Comparison of ENCODE assay signal across 8 cellular contexts in genomic region chr4:145177511-145177905, GRCh38. TPM values are rescaled to one million over a fixed set of nuclear protein-coding genes. Genes with fewer than 3 reads are reported as not detected.
DNase-seq lines count a peak whose midpoint lies in the region; ATAC-seq, FAIRE-seq and TF ChIP-seq lines count a peak whose summit lies in the region.

No MANE protein-coding gene starts in this region.

- no peak overlapping the region for H2AFZ ChIP-seq in DND-41 (ENCODE audit: low read depth, low read length)

- ATAC-seq in DND-41 (ENCODE audit: insufficient read depth, low read depth) (no peak), pancreas (no peak), GM18909 (IDR thresholded peaks at IDR 0.05; ENCODE audit: poor library complexity, unreplicated experiment) (no peak), HG02759 (IDR thresholded peaks at IDR 0.05; ENCODE audit: unreplicated experiment) (no peak)

- peaks cover 77% of the 10 kb centered on the region for H3K79me2 ChIP-seq in DND-41 (ENCODE audit: insufficient read depth, low read length)

- intact Hi-C loops in pancreas (cut with DNase I) = no loop called here

- H3K27me3 ChIP-seq in DND-41 (ENCODE audit: insufficient read depth, low read length, poor library complexity) (no peaks in the 10 kb centered on the region), Peyer's patch (no peaks in the 10 kb centered on the region), pancreas (no peaks in the 10 kb centered on the region)

- no peak for FAIRE-seq in pancreas (lab: Jason Lieb, UNC)

- H3K27ac ChIP-seq in DND-41 (ENCODE audit: low read length) (peak overlapping the region; percentile 74; the same call in 1 of the 2 replicates), Peyer's patch (peak overlapping the region in 3 of 4 donors; percentile 96 to 99 (median 97)), pancreas (peak overlapping the region in 3 of 4 donors; percentile 88 to 100 (median 98))

- H3K4me1 ChIP-seq in DND-41 (ENCODE audit: insufficient read depth, low read length) = peaks cover 39% of the 10 kb centered on the region
- peaks cover 0 to 27% (median 3%) of the 10 kb centered on the region in 4 donors for H3K4me1 ChIP-seq in Peyer's patch
- peaks cover 6 to 20% (median 13%) of the 10 kb centered on the region in 3 donors for H3K4me1 ChIP-seq in pancreas

- DNase-seq in DND-41 (no peak), Peyer's patch (no peak), epithelial cell of esophagus (ENCODE audit: low read depth) (peak; percentile 18), pancreas (no peak), activated gamma-delta T cell treated with Interleukin-2 at 50 U/mL for 16 hours (no peak), putamen (ENCODE audit: low spot score) (no peak)

- peaks cover 48% of the 10 kb centered on the region for H4K20me1 ChIP-seq in DND-41 (ENCODE audit: insufficient read depth, low read length)

- peak overlapping the region; percentile 89 for H3K4me2 ChIP-seq in DND-41 (ENCODE audit: insufficient read depth, low read length)

- H3K4me3 ChIP-seq in DND-41 (ENCODE audit: low read depth in 1 of 2, low read length in 2 of 2) (peak overlapping the region; percentile 54 to 68; a peak in 3 of 4 replicates), Peyer's patch (peak overlapping the region; percentile 67 to 95 (median 83)), epithelial cell of esophagus (ENCODE audit: low read length) (peak overlapping the region; percentile 57), pancreas (peak overlapping the region in 3 of 4 donors; percentile 38 to 81 (median 60))

- WGBS in pancreas, 2 donors = 1 to 5% methylated on average over 4 of the region's 4 CpGs

- TF ChIP-seq CTCF in DND-41 (IDR thresholded peaks at IDR 0.05; ENCODE audit: borderline replicate concordance, extremely low read depth, low read length, poor library complexity, severe bottlenecking) = no peak
- TF ChIP-seq CTCF in Peyer's patch (IDR thresholded peaks at IDR 0.05) = no peak
- no peak for TF ChIP-seq CTCF in epithelial cell of esophagus (IDR thresholded peaks at IDR 0.05; ENCODE audit: insufficient read depth, low read depth, low read length, missing control alignments)
- no peak for TF ChIP-seq CTCF in pancreas (IDR thresholded peaks at IDR 0.05)

- peak overlapping the region; percentile 80 for H3K9ac ChIP-seq in DND-41 (ENCODE audit: low read depth, low read length)

- H3K36me3 ChIP-seq in DND-41 (ENCODE audit: insufficient read depth, low read length) (peaks cover 28% of the 10 kb centered on the region), Peyer's patch (no peaks in the 10 kb centered on the region), pancreas (no peaks in the 10 kb centered on the region)

- TF ChIP-seq POLR2A in Peyer's patch (IDR thresholded peaks at IDR 0.05) = no peak

- no peaks in the 10 kb centered on the region for H3K9me3 ChIP-seq in DND-41 (ENCODE audit: insufficient read depth, low read length, severe bottlenecking)
- no peaks in the 10 kb centered on the region for H3K9me3 ChIP-seq in Peyer's patch
- no peaks in the 10 kb centered on the region for H3K9me3 ChIP-seq in pancreas

RNA-seq across cellular contexts. Expression of gene OTUD4, which starts 2.9 kb away (rescaled TPM):
- 10 to 100 TPM; 19.1 to 68.5 (median 47.0) TPM for total RNA-seq in Peyer's patch
- 10 to 100 TPM; 10.7 to 25.6 (median 13.7) TPM for total RNA-seq in pancreas
- 1 to 10 TPM; 6.9 to 9.3 TPM for polyA plus RNA-seq in pancreas
